Comparison of ENCODE assay signal across 1 cellular context in the genomic region with DNA sequence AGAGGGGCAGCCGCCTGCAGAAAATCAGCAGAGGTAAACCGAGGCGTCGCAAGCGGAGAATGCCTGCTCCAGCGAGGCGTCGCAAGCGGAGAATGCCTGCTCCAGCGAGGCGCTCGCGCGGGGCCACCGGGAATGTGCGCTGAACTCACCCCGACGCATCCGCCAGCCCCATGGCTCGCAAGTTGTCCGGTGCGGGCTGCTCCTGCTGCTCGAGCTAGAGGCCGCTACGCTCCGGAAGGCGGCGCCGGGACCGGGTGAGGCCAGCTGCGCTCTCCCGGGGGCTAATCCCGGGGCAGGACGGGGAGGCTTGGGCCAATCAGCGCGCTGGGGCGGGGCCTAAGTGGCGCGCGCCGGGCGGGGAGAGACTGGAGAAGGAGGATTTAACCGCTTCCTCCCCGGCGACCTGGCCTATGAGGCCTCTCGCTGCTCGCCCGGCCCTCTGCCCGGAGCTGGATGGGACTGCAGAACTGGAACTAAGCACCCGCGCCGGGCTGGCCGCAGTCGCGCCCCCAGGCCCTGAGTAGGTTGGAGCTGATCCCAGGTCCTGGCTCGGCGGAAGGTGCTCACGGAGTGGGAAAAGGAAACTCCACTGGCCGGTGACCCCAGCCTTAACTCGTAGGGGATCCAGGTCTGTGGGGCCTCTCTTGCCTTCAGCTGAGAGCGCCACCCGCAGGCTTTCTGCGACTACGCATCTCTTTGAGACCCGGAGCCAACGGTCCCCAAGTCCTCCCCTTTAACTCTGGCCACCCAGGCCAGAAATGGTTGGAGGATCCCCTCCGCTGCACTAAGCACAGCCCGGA.
A peak's percentile ranks its signal among the peaks of the same experiment; 100 is the strongest.
TF ChIP-seq lines count a peak whose summit lies in the region.

A gene with protein sequence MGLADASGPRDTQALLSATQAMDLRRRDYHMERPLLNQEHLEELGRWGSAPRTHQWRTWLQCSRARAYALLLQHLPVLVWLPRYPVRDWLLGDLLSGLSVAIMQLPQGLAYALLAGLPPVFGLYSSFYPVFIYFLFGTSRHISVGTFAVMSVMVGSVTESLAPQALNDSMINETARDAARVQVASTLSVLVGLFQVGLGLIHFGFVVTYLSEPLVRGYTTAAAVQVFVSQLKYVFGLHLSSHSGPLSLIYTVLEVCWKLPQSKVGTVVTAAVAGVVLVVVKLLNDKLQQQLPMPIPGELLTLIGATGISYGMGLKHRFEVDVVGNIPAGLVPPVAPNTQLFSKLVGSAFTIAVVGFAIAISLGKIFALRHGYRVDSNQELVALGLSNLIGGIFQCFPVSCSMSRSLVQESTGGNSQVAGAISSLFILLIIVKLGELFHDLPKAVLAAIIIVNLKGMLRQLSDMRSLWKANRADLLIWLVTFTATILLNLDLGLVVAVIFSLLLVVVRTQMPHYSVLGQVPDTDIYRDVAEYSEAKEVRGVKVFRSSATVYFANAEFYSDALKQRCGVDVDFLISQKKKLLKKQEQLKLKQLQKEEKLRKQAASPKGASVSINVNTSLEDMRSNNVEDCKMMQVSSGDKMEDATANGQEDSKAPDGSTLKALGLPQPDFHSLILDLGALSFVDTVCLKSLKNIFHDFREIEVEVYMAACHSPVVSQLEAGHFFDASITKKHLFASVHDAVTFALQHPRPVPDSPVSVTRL (minus strand): TSS at position 240 of the 800 bp plus-strand sequence. CDS start 68 bp downstream, at position 172.

TF ChIP-seq in K562, 482 proteins besides CTCF, POLR2A, EP300 and RAD21 (continued from another document and continues in another):
- TF ChIP-seq ZNF395 (CRISPR knock-in tag; IDR thresholded peaks at IDR 0.05) (0 out of 2 replicates have a peak, but pooled peaks have one; percentile 40), ZBTB33 (CRISPR knock-in tag; IDR thresholded peaks at IDR 0.05) (0 out of 2 replicates have a peak, but pooled peaks have one; percentile 5), TFAM (CRISPR knock-in tag; conservative IDR thresholded peaks at IDR 0.05) (no peak), PML (IDR thresholded peaks at IDR 0.05; ENCODE audit: low read length) (no peak), CTBP1 (IDR thresholded peaks at IDR 0.05; ENCODE audit: borderline replicate concordance) (peak; percentile 68), SNRNP70 (optimal IDR thresholded peaks at IDR 0.05; ENCODE audit: low read depth, low read length) (no peak), NR1H2 (CRISPR knock-in tag; IDR thresholded peaks at IDR 0.05) (no peak), RBM25 (IDR thresholded peaks at IDR 0.05; ENCODE audit: low read depth, low read length, severe bottlenecking) (no peak), FOXM1 (IDR thresholded peaks at IDR 0.05; ENCODE audit: low read depth) (peak; percentile 74), FOXM1 (CRISPR knock-in tag; IDR thresholded peaks at IDR 0.05; ENCODE audit: low read depth) (no peak), ZNF778 (CRISPR knock-in tag; IDR thresholded peaks at IDR 0.05) (no peak), RCOR1 (IDR thresholded peaks at IDR 0.05; ENCODE audit: borderline replicate concordance in 1 of 2, low read depth in 2 of 2, low read length in 2 of 2) (peak in 1 of 2 experiments; percentile 32; a peak in 1 of 4 replicates), SUPT5H (IDR thresholded peaks at IDR 0.05) (peak; percentile 67), MGA (IDR thresholded peaks at IDR 0.05) (no peak), SAFB2 (IDR thresholded peaks at IDR 0.05; ENCODE audit: borderline replicate concordance, low read depth, low read length, severe bottlenecking) (no peak), POLR3G (IDR thresholded peaks at IDR 0.05; ENCODE audit: extremely low read depth, insufficient read length, insufficient replicate concordance) (no peak), RFX5 (IDR thresholded peaks at IDR 0.05; ENCODE audit: low read depth, low read length) (no peak), TAF1 (IDR thresholded peaks at IDR 0.05; ENCODE audit: control insufficient read depth, extremely low read depth, insufficient read depth, low read length, severe bottlenecking) (peak; percentile 46), CXXC5 (CRISPR knock-in tag; IDR thresholded peaks at IDR 0.05) (peak; percentile 84), GABPA (tag; conservative IDR thresholded peaks at IDR 0.05; ENCODE audit: low read depth) (peak; percentile 56), FOXO4 (CRISPR knock-in tag; IDR thresholded peaks at IDR 0.05) (no peak), E2F3 (CRISPR knock-in tag; IDR thresholded peaks at IDR 0.05) (no peak), TGIF2 (CRISPR knock-in tag; IDR thresholded peaks at IDR 0.05) (peak; percentile 78; the same call in 1 of the 2 replicates)
- TF ChIP-seq, protein P1, sequence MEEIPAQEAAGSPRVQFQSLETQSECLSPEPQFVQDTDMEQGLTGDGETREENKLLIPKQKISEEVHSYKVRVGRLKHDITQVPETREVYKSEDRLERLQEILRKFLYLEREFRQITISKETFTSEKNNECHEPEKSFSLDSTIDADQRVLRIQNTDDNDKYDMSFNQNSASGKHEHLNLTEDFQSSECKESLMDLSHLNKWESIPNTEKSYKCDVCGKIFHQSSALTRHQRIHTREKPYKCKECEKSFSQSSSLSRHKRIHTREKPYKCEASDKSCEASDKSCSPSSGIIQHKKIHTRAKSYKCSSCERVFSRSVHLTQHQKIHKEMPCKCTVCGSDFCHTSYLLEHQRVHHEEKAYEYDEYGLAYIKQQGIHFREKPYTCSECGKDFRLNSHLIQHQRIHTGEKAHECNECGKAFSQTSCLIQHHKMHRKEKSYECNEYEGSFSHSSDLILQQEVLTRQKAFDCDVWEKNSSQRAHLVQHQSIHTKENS (CRISPR knock-in tag; IDR thresholded peaks at IDR 0.05) = no peak
- TF ChIP-seq, protein P2, sequence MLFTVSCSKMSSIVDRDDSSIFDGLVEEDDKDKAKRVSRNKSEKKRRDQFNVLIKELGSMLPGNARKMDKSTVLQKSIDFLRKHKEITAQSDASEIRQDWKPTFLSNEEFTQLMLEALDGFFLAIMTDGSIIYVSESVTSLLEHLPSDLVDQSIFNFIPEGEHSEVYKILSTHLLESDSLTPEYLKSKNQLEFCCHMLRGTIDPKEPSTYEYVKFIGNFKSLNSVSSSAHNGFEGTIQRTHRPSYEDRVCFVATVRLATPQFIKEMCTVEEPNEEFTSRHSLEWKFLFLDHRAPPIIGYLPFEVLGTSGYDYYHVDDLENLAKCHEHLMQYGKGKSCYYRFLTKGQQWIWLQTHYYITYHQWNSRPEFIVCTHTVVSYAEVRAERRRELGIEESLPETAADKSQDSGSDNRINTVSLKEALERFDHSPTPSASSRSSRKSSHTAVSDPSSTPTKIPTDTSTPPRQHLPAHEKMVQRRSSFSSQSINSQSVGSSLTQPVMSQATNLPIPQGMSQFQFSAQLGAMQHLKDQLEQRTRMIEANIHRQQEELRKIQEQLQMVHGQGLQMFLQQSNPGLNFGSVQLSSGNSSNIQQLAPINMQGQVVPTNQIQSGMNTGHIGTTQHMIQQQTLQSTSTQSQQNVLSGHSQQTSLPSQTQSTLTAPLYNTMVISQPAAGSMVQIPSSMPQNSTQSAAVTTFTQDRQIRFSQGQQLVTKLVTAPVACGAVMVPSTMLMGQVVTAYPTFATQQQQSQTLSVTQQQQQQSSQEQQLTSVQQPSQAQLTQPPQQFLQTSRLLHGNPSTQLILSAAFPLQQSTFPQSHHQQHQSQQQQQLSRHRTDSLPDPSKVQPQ (CRISPR knock-in tag; IDR thresholded peaks at IDR 0.05; ENCODE audit: borderline replicate concordance) = no peak
